ENCODE assay signal across 17 cellular contexts in the genomic region with DNA sequence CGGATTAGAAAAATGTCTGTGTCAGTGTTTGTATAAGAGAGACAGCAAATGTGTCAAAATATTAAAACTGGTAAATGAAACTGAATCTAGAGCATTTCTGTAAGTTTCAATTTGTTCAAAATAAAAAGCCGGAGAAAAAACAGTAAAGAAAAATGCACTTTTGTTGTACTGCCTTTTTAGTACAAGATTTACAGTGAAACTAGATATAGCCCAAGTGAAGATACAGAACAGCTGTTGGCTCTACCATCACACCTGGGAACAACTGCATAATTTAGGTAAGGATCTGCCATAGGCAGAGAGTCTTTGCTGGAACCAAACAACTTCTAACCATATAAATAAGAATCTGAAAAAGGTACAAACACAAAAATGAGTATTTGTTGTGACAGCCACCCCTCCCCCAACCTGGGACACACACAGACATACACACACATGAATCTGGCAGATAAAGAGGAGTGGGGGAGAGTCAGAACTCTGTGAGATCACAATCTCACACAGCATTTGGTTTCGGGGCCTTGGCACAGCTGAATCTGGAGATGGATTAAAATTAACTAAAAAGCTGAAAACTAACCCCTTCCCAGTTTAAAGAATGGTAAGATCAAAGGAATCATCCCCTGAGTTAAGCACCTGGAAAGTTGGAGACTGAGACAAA.
"Had no signal": no experiment of that assay in that cellular context is flagged by ENCODE, and none has a peak within 500 bp of the region (broad histone marks: within the 10 kb centered on the region; RNA-seq: fewer than 3 reads in every experiment).

No MANE protein-coding gene starts in this region.

- H3K9me3 ChIP-seq: adrenal gland, gastrocnemius medialis, lower lobe of right lung, thoracic aorta, upper lobe of right lung had no signal

- DNase-seq: activated CD4-positive, alpha-beta memory T cell treated with anti-CD3 and anti-CD28 coated beads, Interleukin-2, amount 10 ng/mL, durations not matched to agents 7 days and 5 days; activated CD4-positive, alpha-beta T cell treated with anti-CD3 and anti-CD28 coated beads for 4 hours; activated effector memory CD4-positive, alpha-beta T cell treated with anti-CD3 and anti-CD28 coated beads, Interleukin-2, amount 50 U/mL, for 16 hours; activated T-cell treated with anti-CD3 and anti-CD28 coated beads, Interleukin-2, amount 50 U/mL, for 4 hours; adrenal gland; dorsolateral prefrontal cortex; gastrocnemius medialis; left cardiac atrium; lower lobe of right lung; naive thymus-derived CD4-positive, alpha-beta T cell; stimulated activated CD4-positive, alpha-beta T cell treated with anti-CD3 and anti-CD28 coated beads, Interleukin-12 subunit alpha, Interleukin-12 subunit beta, amount 100 ng/mL, for 4 hours; stimulated activated CD4-positive, alpha-beta T cell treated with anti-CD3 and anti-CD28 coated beads, Interleukin-2, amount 100 ng/mL, for 24 hours; upper lobe of right lung had no signal

- H3K79me2 ChIP-seq: parathyroid adenoma had no signal

- H3K27me3 Mint-ChIP-seq: activated CD4-positive, alpha-beta memory T cell treated with anti-CD3 and anti-CD28 coated beads, Interleukin-2, amount 10 ng/mL, durations not matched to agents 7 days and 5 days; activated naive CD4-positive, alpha-beta T cell treated with anti-CD3 and anti-CD28 coated beads, Interleukin-2, amount 50 U/mL, for 24 hours; naive thymus-derived CD4-positive, alpha-beta T cell had no signal

- H3K4me1 ChIP-seq: adrenal gland, gastrocnemius medialis, lower lobe of right lung, parathyroid adenoma, upper lobe of right lung had no signal

- H2AFZ ChIP-seq: parathyroid adenoma had no signal

- H3K27ac Mint-ChIP-seq: activated CD4-positive, alpha-beta memory T cell treated with anti-CD3 and anti-CD28 coated beads, Interleukin-2, amount 10 ng/mL, durations not matched to agents 7 days and 5 days; activated naive CD4-positive, alpha-beta T cell treated with anti-CD3 and anti-CD28 coated beads, Interleukin-2, amount 50 U/mL, for 24 hours; naive thymus-derived CD4-positive, alpha-beta T cell had no signal

- H3K9me3 Mint-ChIP-seq: activated CD4-positive, alpha-beta memory T cell treated with anti-CD3 and anti-CD28 coated beads, Interleukin-2, amount 10 ng/mL, durations not matched to agents 7 days and 5 days; activated T-cell treated with anti-CD3 and anti-CD28 coated beads, Interleukin-2, amount 50 U/mL, for 4 hours had no signal

- H3K27ac ChIP-seq: adrenal gland, cardiac muscle cell, dorsolateral prefrontal cortex, gastrocnemius medialis, lower lobe of right lung, parathyroid adenoma, thoracic aorta, upper lobe of right lung had no signal

- ATAC-seq: activated T-cell treated with anti-CD3 and anti-CD28 coated beads, Interleukin-2, amount 50 U/mL, for 4 hours; gastrocnemius medialis; left cardiac atrium; lower lobe of right lung; naive thymus-derived CD4-positive, alpha-beta T cell; upper lobe of right lung had no signal

- H3K4me3 ChIP-seq: adrenal gland, cardiac muscle cell, dorsolateral prefrontal cortex, gastrocnemius medialis, lower lobe of right lung, thoracic aorta, upper lobe of right lung had no signal

- H3K36me3 ChIP-seq: adrenal gland, cardiac muscle cell, gastrocnemius medialis, lower lobe of right lung, thoracic aorta, upper lobe of right lung had no signal

- H3K9ac ChIP-seq: parathyroid adenoma had no signal

- H3K4me3 Mint-ChIP-seq: activated CD4-positive, alpha-beta memory T cell treated with anti-CD3 and anti-CD28 coated beads, Interleukin-2, amount 10 ng/mL, durations not matched to agents 7 days and 5 days; activated naive CD4-positive, alpha-beta T cell treated with anti-CD3 and anti-CD28 coated beads, Interleukin-2, amount 50 U/mL, for 24 hours; activated T-cell treated with anti-CD3 and anti-CD28 coated beads, Interleukin-2, amount 50 U/mL, for 4 hours; naive thymus-derived CD4-positive, alpha-beta T cell had no signal

- H3K4me1 Mint-ChIP-seq: activated naive CD4-positive, alpha-beta T cell treated with anti-CD3 and anti-CD28 coated beads, Interleukin-2, amount 50 U/mL, for 24 hours had no signal

- H3K27me3 ChIP-seq: adrenal gland, cardiac muscle cell, dorsolateral prefrontal cortex, gastrocnemius medialis, upper lobe of right lung had no signal
